Comparison of ENCODE assay signal across 21 cellular contexts in the genomic region with DNA sequence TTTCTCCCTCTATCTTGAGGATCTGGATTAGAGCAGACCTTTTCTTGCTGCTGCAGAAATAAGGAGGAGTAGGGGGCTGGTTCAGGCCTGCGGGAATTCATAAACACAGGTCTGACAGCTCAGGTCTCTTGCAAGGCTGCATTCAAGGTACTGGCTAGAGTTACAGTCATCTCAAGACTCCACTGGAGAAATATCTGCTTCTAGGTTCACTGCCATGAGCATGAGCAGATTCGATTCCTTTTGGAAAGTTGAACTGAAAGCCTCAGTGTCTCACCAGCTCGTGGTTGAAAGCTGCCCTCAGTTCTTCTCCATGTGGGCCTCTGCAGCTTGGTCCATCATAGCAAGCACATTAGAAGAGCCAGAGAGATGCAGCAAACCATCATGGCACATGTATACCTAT.
A peak's percentile ranks its signal among the peaks of the same experiment; 100 is the strongest.
DNase-seq lines count a peak whose midpoint lies in the region; ATAC-seq and TF ChIP-seq lines count a peak whose summit lies in the region.
"Had no signal": no experiment of that assay in that cellular context is flagged by ENCODE, and none has a peak within 500 bp of the region (broad histone marks: within the 10 kb centered on the region; RNA-seq: fewer than 3 reads in every experiment).

No MANE protein-coding gene starts in this region.

- H3K9ac ChIP-seq in mesendoderm (ENCODE audit: low read length) (no peak overlapping the region), colonic mucosa (ENCODE audit: low read depth in 2 of 2, low read length in 2 of 2) (no peak overlapping the region)

- H4K5ac ChIP-seq in mesendoderm (ENCODE audit: low read length), result no peak overlapping the region

- no peak overlapping the region for H2BK120ac ChIP-seq in mesendoderm (ENCODE audit: low read depth, low read length)

- no peak overlapping the region for H3K4me2 ChIP-seq in mesendoderm (ENCODE audit: low read length)

- H3K4me1 Mint-ChIP-seq in stimulated activated effector memory CD8-positive, alpha-beta T cell treated with anti-CD3 and anti-CD28 coated beads, Interleukin-12 subunit alpha, Interleukin-12 subunit beta, amount 100 ng/mL, for 72 hours, result no peaks in the 10 kb centered on the region
- H3K4me1 Mint-ChIP-seq: activated CD4-positive, alpha-beta memory T cell treated with anti-CD3 and anti-CD28 coated beads, Interleukin-2, amount 10 ng/mL, durations not matched to agents 7 days and 5 days; activated naive CD8-positive, alpha-beta T cell treated with anti-CD3 and anti-CD28 coated beads, Interleukin-2, amount 10 ng/mL, durations not matched to agents 7 days and 5 days; CD8-positive, alpha-beta memory T cell; T-cell had no signal

- H3K9me3 Mint-ChIP-seq in stimulated activated effector memory CD8-positive, alpha-beta T cell treated with anti-CD3 and anti-CD28 coated beads, Interleukin-12 subunit alpha, Interleukin-12 subunit beta, amount 100 ng/mL, for 72 hours, result no peaks in the 10 kb centered on the region
- H3K9me3 Mint-ChIP-seq: activated CD4-positive, alpha-beta memory T cell treated with anti-CD3 and anti-CD28 coated beads, Interleukin-2, amount 10 ng/mL, durations not matched to agents 7 days and 5 days; activated naive CD8-positive, alpha-beta T cell treated with anti-CD3 and anti-CD28 coated beads, Interleukin-2, amount 10 ng/mL, durations not matched to agents 7 days and 5 days; CD8-positive, alpha-beta memory T cell; T-cell had no signal

- DNase-seq in mesendoderm (no peak), activated gamma-delta T cell (lab: John Stamatoyannopoulos, UW) (no peak), H7 (no peak), colonic mucosa (no peak)
- no peak for DNase-seq in stimulated activated effector memory CD8-positive, alpha-beta T cell treated with anti-CD3 and anti-CD28 coated beads, Interleukin-12 subunit alpha, Interleukin-12 subunit beta, amount 100 ng/mL, for 72 hours (ENCODE audit: low spot score in 2 of 2)
- DNase-seq: activated CD4-positive, alpha-beta memory T cell treated with anti-CD3 and anti-CD28 coated beads, Interleukin-2, amount 10 ng/mL, durations not matched to agents 7 days and 5 days; activated naive CD8-positive, alpha-beta T cell treated with anti-CD3 and anti-CD28 coated beads, Interleukin-2, amount 10 ng/mL, durations not matched to agents 7 days and 5 days; activated T-cell treated with anti-CD3 and anti-CD28 coated beads, Interleukin-2, amount 50 U/mL, for 48 hours; CD8-positive, alpha-beta memory T cell; DMS79; erythroblast; HFFc6; NCI-H1436; NCI-H446 treated with DMSO at 0.1 percent for 48 hours; pancreas; T-cell had no signal

- H2AK5ac ChIP-seq in mesendoderm (ENCODE audit: low read length), result no peak overlapping the region

- no peak overlapping the region for H3K4ac ChIP-seq in mesendoderm (ENCODE audit: low read depth, low read length)

- no peaks in the 10 kb centered on the region for H3K79me1 ChIP-seq in mesendoderm (ENCODE audit: low read length)

- intact Hi-C loops in colonic mucosa (cut with DNase I), result no loop called here

- no peak overlapping the region for H3K56ac ChIP-seq in mesendoderm (ENCODE audit: low read length)

- H3K79me2 ChIP-seq in mesendoderm (ENCODE audit: control insufficient read depth, insufficient read depth, low read length), result no peaks in the 10 kb centered on the region

- TF ChIP-seq CTCF in colonic mucosa (IDR thresholded peaks at IDR 0.05), result no peak

- peaks cover 7% of the 10 kb centered on the region for H3K4me1 ChIP-seq in mesendoderm (ENCODE audit: control insufficient read depth, low read depth, low read length)
- H3K4me1 ChIP-seq in colonic mucosa, result no peaks in the 10 kb centered on the region
- H3K4me1 ChIP-seq: breast epithelium, pancreas had no signal

- H3K27ac Mint-ChIP-seq in stimulated activated effector memory CD8-positive, alpha-beta T cell treated with anti-CD3 and anti-CD28 coated beads, Interleukin-12 subunit alpha, Interleukin-12 subunit beta, amount 100 ng/mL, for 72 hours, result no peak overlapping the region
- H3K27ac Mint-ChIP-seq: activated CD4-positive, alpha-beta memory T cell treated with anti-CD3 and anti-CD28 coated beads, Interleukin-2, amount 10 ng/mL, durations not matched to agents 7 days and 5 days; activated naive CD8-positive, alpha-beta T cell treated with anti-CD3 and anti-CD28 coated beads, Interleukin-2, amount 10 ng/mL, durations not matched to agents 7 days and 5 days; HFFc6; T-cell had no signal

- H4K8ac ChIP-seq in mesendoderm (ENCODE audit: low read depth, low read length), result no peak overlapping the region

- no peak overlapping the region for H3K4me3 Mint-ChIP-seq in stimulated activated effector memory CD8-positive, alpha-beta T cell treated with anti-CD3 and anti-CD28 coated beads, Interleukin-12 subunit alpha, Interleukin-12 subunit beta, amount 100 ng/mL, for 72 hours
- H3K4me3 Mint-ChIP-seq: activated CD4-positive, alpha-beta memory T cell treated with anti-CD3 and anti-CD28 coated beads, Interleukin-2, amount 10 ng/mL, durations not matched to agents 7 days and 5 days; activated naive CD8-positive, alpha-beta T cell treated with anti-CD3 and anti-CD28 coated beads, Interleukin-2, amount 10 ng/mL, durations not matched to agents 7 days and 5 days; CD8-positive, alpha-beta memory T cell; HFFc6; T-cell had no signal

- no peaks in the 10 kb centered on the region for H3K27me3 ChIP-seq in mesendoderm (ENCODE audit: insufficient read depth, low read length, poor library complexity)
- H3K27me3 ChIP-seq in H7 (ENCODE audit: control insufficient read depth, insufficient read depth, low read length), result no peaks in the 10 kb centered on the region
- no peaks in the 10 kb centered on the region for H3K27me3 ChIP-seq in colonic mucosa
- H3K27me3 ChIP-seq: breast epithelium, pancreas had no signal

- H2BK15ac ChIP-seq in mesendoderm (replicated peaks; ENCODE audit: low read depth), result no peak overlapping the region

- H2BK5ac ChIP-seq in mesendoderm (ENCODE audit: low read length), result no peak overlapping the region

- no peaks in the 10 kb centered on the region for H3K9me3 ChIP-seq in colonic mucosa
- H3K9me3 ChIP-seq: breast epithelium, pancreas had no signal

- peak; percentile 77 for ATAC-seq in GM18498 (IDR thresholded peaks at IDR 0.05; ENCODE audit: unreplicated experiment)
- peak; percentile 60 for ATAC-seq in GM21423 (IDR thresholded peaks at IDR 0.05; ENCODE audit: unreplicated experiment)
- ATAC-seq in HG03432 (IDR thresholded peaks at IDR 0.05; ENCODE audit: unreplicated experiment), result peak; percentile 69
- no peak for ATAC-seq in stimulated activated effector memory CD8-positive, alpha-beta T cell treated with anti-CD3 and anti-CD28 coated beads, Interleukin-12 subunit alpha, Interleukin-12 subunit beta, amount 100 ng/mL, for 72 hours
- ATAC-seq: pancreas, T-cell had no signal

- H3K36me3 ChIP-seq in mesendoderm (ENCODE audit: control insufficient read depth, insufficient read depth, low read length) (no peaks in the 10 kb centered on the region), H7 (replicated peaks; ENCODE audit: control insufficient read depth, insufficient read depth, low read length) (no peaks in the 10 kb centered on the region), colonic mucosa (no peaks in the 10 kb centered on the region)
- H3K36me3 ChIP-seq: breast epithelium, pancreas had no signal

- H3K4me3 ChIP-seq in mesendoderm (ENCODE audit: low read length), result no peak overlapping the region
- no peak overlapping the region for H3K4me3 ChIP-seq in H7 (ENCODE audit: insufficient read depth, low read depth, low read length)
- no peak overlapping the region for H3K4me3 ChIP-seq in colonic mucosa
- H3K4me3 ChIP-seq: breast epithelium, pancreas had no signal

- no peak overlapping the region for H3K18ac ChIP-seq in mesendoderm (ENCODE audit: low read length)

- peak overlapping the region; percentile 12 for H3K27ac ChIP-seq in mesendoderm (ENCODE audit: low read depth, low read length)
- no peak overlapping the region for H3K27ac ChIP-seq in colonic mucosa
- H3K27ac ChIP-seq: breast epithelium, pancreas, VCaP had no signal

- WGBS in mesendoderm (ENCODE audit: extremely low coverage, insufficient coverage, low lambda C conversion rate), result no CpG with 5 or more reads among the region's 3 CpGs

- no peaks in the 10 kb centered on the region for H3K36me3 Mint-ChIP-seq in stimulated activated effector memory CD8-positive, alpha-beta T cell treated with anti-CD3 and anti-CD28 coated beads, Interleukin-12 subunit alpha, Interleukin-12 subunit beta, amount 100 ng/mL, for 72 hours
- H3K36me3 Mint-ChIP-seq: activated naive CD8-positive, alpha-beta T cell treated with anti-CD3 and anti-CD28 coated beads, Interleukin-2, amount 10 ng/mL, durations not matched to agents 7 days and 5 days; T-cell had no signal

- H3K23ac ChIP-seq in mesendoderm (ENCODE audit: low read length), result no peak overlapping the region
